ENCODE assay signal across 9 cellular contexts in the genomic region with DNA sequence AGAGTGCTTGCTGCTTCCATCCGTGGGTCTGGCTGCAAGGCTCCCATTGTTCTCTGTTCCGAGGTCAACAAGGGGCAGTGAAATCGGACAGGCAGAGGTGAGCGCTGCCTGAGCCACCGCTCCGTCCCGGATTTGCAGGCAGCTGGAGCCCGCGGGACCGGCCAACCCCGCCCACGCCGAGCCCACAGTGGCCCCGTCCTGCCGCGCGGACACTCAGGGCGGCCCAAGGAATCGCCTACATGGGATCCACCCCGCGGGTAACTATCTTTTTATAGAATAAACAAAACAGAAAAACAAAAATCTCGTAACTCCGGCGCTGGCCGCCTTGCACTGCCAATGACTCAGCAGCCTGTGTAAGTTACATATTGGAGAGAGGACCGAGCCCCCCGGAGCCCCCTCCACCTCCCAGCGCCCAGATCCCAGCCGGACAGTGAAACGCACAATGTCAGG. TPM values are rescaled to one million over a fixed set of nuclear protein-coding genes. Genes with fewer than 3 reads are reported as not detected.
DNase-seq lines count a peak whose midpoint lies in the region; ATAC-seq and TF ChIP-seq lines count a peak whose summit lies in the region.
"Had no signal": no experiment of that assay in that cellular context is flagged by ENCODE, and none has a peak within 500 bp of the region (broad histone marks: within the 10 kb centered on the region; RNA-seq: fewer than 3 reads in every experiment).

No MANE protein-coding gene starts in this region.

- TF ChIP-seq POLR2A in suprapubic skin (IDR thresholded peaks at IDR 0.05) = no peak

- H3K36me3 ChIP-seq in suprapubic skin = no peaks in the 10 kb centered on the region

- H3K27ac Mint-ChIP-seq in T-helper 1 cell treated with Interleukin-12 subunit alpha and Interleukin-12 subunit beta and Interleukin-4 antibody, amounts not matched to agents 30 μg/mL and 1 μg/mL, for 36 hours = peak overlapping the region; percentile 52
- peak overlapping the region; percentile 74 to 93 (median 86) for H3K27ac Mint-ChIP-seq in brain

- no peak overlapping the region for H3K27ac ChIP-seq in suprapubic skin

- H3K36me3 Mint-ChIP-seq in T-helper 1 cell treated with Interleukin-12 subunit alpha and Interleukin-12 subunit beta and Interleukin-4 antibody, amounts not matched to agents 30 μg/mL and 1 μg/mL, for 36 hours (ENCODE audit: low read depth) = peaks cover 18% of the 10 kb centered on the region
- H3K36me3 Mint-ChIP-seq in brain = peaks cover 74% of the 10 kb centered on the region

- DNase-seq in T-helper 1 cell (no peak), left kidney (ENCODE audit: low read depth, low spot score) (peak; percentile 35), suprapubic skin (ENCODE audit: low spot score in 2 of 2) (peak in 1 of 2 donors; percentile 78)
- DNase-seq in activated CD4-positive, alpha-beta T cell treated with anti-CD3 and anti-CD28 coated beads for 4 hours = no peak
- DNase-seq: NCI-H446 had no signal

- no peak for TF ChIP-seq EP300 in suprapubic skin (IDR thresholded peaks at IDR 0.05)

- peaks cover 30% of the 10 kb centered on the region for H3K4me1 ChIP-seq in suprapubic skin

- H3K4me3 ChIP-seq in suprapubic skin = peak overlapping the region; percentile 82

- H3K27me3 ChIP-seq in suprapubic skin = no peaks in the 10 kb centered on the region

- ATAC-seq in GM21367 (IDR thresholded peaks at IDR 0.05; ENCODE audit: unreplicated experiment) (no peak), GM19467 (IDR thresholded peaks at IDR 0.05; ENCODE audit: unreplicated experiment) (no peak)

- peaks cover 12% of the 10 kb centered on the region for H3K27me3 Mint-ChIP-seq in T-helper 1 cell treated with Interleukin-12 subunit alpha and Interleukin-12 subunit beta and Interleukin-4 antibody, amounts not matched to agents 30 μg/mL and 1 μg/mL, for 36 hours (ENCODE audit: low read depth)
- peaks cover 12% of the 10 kb centered on the region for H3K27me3 Mint-ChIP-seq in brain

- peak overlapping the region; percentile 83 for H3K4me3 Mint-ChIP-seq in T-helper 1 cell treated with Interleukin-12 subunit alpha and Interleukin-12 subunit beta and Interleukin-4 antibody, amounts not matched to agents 30 μg/mL and 1 μg/mL, for 36 hours
- H3K4me3 Mint-ChIP-seq in brain = peak overlapping the region; percentile 91 to 97 (median 94)

- no peaks in the 10 kb centered on the region for H3K9me3 ChIP-seq in suprapubic skin

- 22% methylated on average over 30 of the region's 30 CpGs for WGBS in suprapubic skin

- peaks cover 51% of the 10 kb centered on the region for H3K4me1 Mint-ChIP-seq in T-helper 1 cell treated with Interleukin-12 subunit alpha and Interleukin-12 subunit beta and Interleukin-4 antibody, amounts not matched to agents 30 μg/mL and 1 μg/mL, for 36 hours (ENCODE audit: low read depth)
- peaks cover 68% of the 10 kb centered on the region for H3K4me1 Mint-ChIP-seq in brain

- H3K9me3 Mint-ChIP-seq in T-helper 1 cell treated with Interleukin-12 subunit alpha and Interleukin-12 subunit beta and Interleukin-4 antibody, amounts not matched to agents 30 μg/mL and 1 μg/mL, for 36 hours = no peaks in the 10 kb centered on the region
- peaks cover 0 to 28% (median 8%) of the 10 kb centered on the region in 5 experiments for H3K9me3 Mint-ChIP-seq in brain

- TF ChIP-seq CTCF in brain (conservative IDR thresholded peaks at IDR 0.05) (no peak), suprapubic skin (IDR thresholded peaks at IDR 0.05) (no peak)

RNA-seq across cellular contexts. Expression of a gene that starts 1.9 kb away (rescaled TPM):
- polyA plus RNA-seq in brain (ENCODE audit: insufficient read depth, low read depth, low replicate concordance) = 43.7 TPM
- 100 to 1,000 TPM in 3 of 4 donors, 10 to 100 TPM in 1; 81.2 to 162 (median 135) TPM for total RNA-seq in suprapubic skin
